1 cellular context compared by ENCODE assay signal in genomic region chr15:96358006-96358794, GRCh38.
TF ChIP-seq lines count a peak whose summit lies in the region.

No MANE protein-coding gene starts in this region.

TF ChIP-seq in endothelial cell of umbilical vein, 7 proteins besides CTCF, POLR2A, EP300 and RAD21:
- TF ChIP-seq, protein P1, sequence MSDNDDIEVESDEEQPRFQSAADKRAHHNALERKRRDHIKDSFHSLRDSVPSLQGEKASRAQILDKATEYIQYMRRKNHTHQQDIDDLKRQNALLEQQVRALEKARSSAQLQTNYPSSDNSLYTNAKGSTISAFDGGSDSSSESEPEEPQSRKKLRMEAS (IDR thresholded peaks at IDR 0.05; ENCODE audit: insufficient read depth, insufficient read length) = no peak
- no peak for TF ChIP-seq FOS (IDR thresholded peaks at IDR 0.05; ENCODE audit: borderline replicate concordance, insufficient read depth, low read length)
- no peak for TF ChIP-seq JUN (IDR thresholded peaks at IDR 0.05; ENCODE audit: borderline replicate concordance, insufficient read depth, insufficient read length, low read depth)
- peak; percentile 31 for TF ChIP-seq POLR2AphosphoS5 (IDR thresholded peaks at IDR 0.05; ENCODE audit: insufficient read depth, low read depth, low read length)
